ENCODE assay signal across 17 cellular contexts in genomic region chr19:2774083-2774679, GRCh38. TPM values are rescaled to one million over a fixed set of nuclear protein-coding genes. Genes with fewer than 3 reads are reported as not detected.
A peak's percentile ranks its signal among the peaks of the same experiment; 100 is the strongest.
DNase-seq lines count a peak whose midpoint lies in the region; ATAC-seq lines count a peak whose summit lies in the region.
"Had no signal": no experiment of that assay in that cellular context is flagged by ENCODE, and none has a peak within 500 bp of the region (broad histone marks: within the 10 kb centered on the region; RNA-seq: fewer than 3 reads in every experiment).

No MANE protein-coding gene starts in this region.

- peak overlapping the region; percentile 70 for H3K27ac Mint-ChIP-seq in T-helper 1 cell treated with Interleukin-12 subunit alpha and Interleukin-12 subunit beta and Interleukin-4 antibody, amounts not matched to agents 30 μg/mL and 1 μg/mL, for 36 hours
- peak overlapping the region; percentile 52 for H3K27ac Mint-ChIP-seq in activated CD8-positive, alpha-beta T cell treated with anti-CD3 and anti-CD28 coated beads, Interleukin-2, amount 10 ng/mL, durations not matched to agents 7 days and 5 days

- intact Hi-C loops in right cardiac atrium (cut with DNase I), result no loop called here

- peaks cover 16% of the 10 kb centered on the region for H3K4me1 ChIP-seq in right cardiac atrium (ENCODE audit: control insufficient read depth, insufficient read depth, low read length)
- H3K4me1 ChIP-seq in skeletal muscle tissue (ENCODE audit: control insufficient read depth in 3 of 3, insufficient read depth in 3 of 3, low read length in 3 of 3), result peaks cover 59 to 72% (median 65%) of the 10 kb centered on the region in 3 donors

- no peaks in the 10 kb centered on the region for H3K9me3 Mint-ChIP-seq in T-helper 1 cell treated with Interleukin-12 subunit alpha and Interleukin-12 subunit beta and Interleukin-4 antibody, amounts not matched to agents 30 μg/mL and 1 μg/mL, for 36 hours
- H3K9me3 Mint-ChIP-seq in activated CD8-positive, alpha-beta T cell treated with anti-CD3 and anti-CD28 coated beads, Interleukin-2, amount 10 ng/mL, durations not matched to agents 7 days and 5 days (ENCODE audit: insufficient read depth), result no peaks in the 10 kb centered on the region

- no peaks in the 10 kb centered on the region for H3K36me3 ChIP-seq in skeletal muscle tissue (ENCODE audit: control insufficient read depth in 3 of 3, insufficient read depth in 3 of 3, low read length in 3 of 3)
- H3K36me3 ChIP-seq: Peyer's patch had no signal

- POLR2A ChIA-PET in activated CD8-positive, alpha-beta T cell treated with anti-CD3 and anti-CD28 coated beads, Interleukin-2, amount 10 ng/mL, durations not matched to agents 7 days and 5 days (lab: Charles Lee), result no interaction called here

- H3K9me3 ChIP-seq in right cardiac atrium (ENCODE audit: control insufficient read depth, low read length) (no peaks in the 10 kb centered on the region), skeletal muscle tissue (ENCODE audit: control insufficient read depth in 3 of 3, low read length in 3 of 3) (no peaks in the 10 kb centered on the region)
- H3K9me3 ChIP-seq: Peyer's patch had no signal

- peaks cover 4% of the 10 kb centered on the region for H3K36me3 Mint-ChIP-seq in T-helper 1 cell treated with Interleukin-12 subunit alpha and Interleukin-12 subunit beta and Interleukin-4 antibody, amounts not matched to agents 30 μg/mL and 1 μg/mL, for 36 hours (ENCODE audit: low read depth)
- peaks cover 18% of the 10 kb centered on the region for H3K36me3 Mint-ChIP-seq in activated CD8-positive, alpha-beta T cell treated with anti-CD3 and anti-CD28 coated beads, Interleukin-2, amount 10 ng/mL, durations not matched to agents 7 days and 5 days (ENCODE audit: low read depth)

- no peak for DNase-seq in T-helper 1 cell
- DNase-seq in activated CD8-positive, alpha-beta T cell treated with anti-CD3 and anti-CD28 coated beads, Interleukin-2, amount 10 ng/mL, durations not matched to agents 7 days and 5 days, result no peak
- DNase-seq in right cardiac atrium, result peak in 1 of 3 donors; percentile 61
- DNase-seq in SW 1271 (lab: John Stamatoyannopoulos, UW), result no peak
- no peak for DNase-seq in NCI-H2171 treated with DMSO at 0.1 percent for 48 hours (lab: John Stamatoyannopoulos, UW)
- DNase-seq: COR-L47; effector CD8-positive, alpha-beta T cell; NCI-H1436; NCI-H510A; Peyer's patch; stimulated activated CD4-positive, alpha-beta T cell treated with anti-CD3 and anti-CD28 coated beads, Interleukin-1b, Interleukin-23, amount 100 ng/mL, for 48 hours; stimulated activated CD8-positive, alpha-beta memory T cell treated with anti-CD3 and anti-CD28 coated beads, Interleukin-4, amount 100 ng/mL, for 48 hours had no signal

- peak overlapping the region in 2 of 3 donors; percentile 45 to 50 for H3K9ac ChIP-seq in skeletal muscle tissue (ENCODE audit: low read depth in 1 of 3, low read length in 3 of 3)

- H3K27me3 ChIP-seq in right cardiac atrium (ENCODE audit: control insufficient read depth, insufficient read depth), result no peaks in the 10 kb centered on the region
- H3K27me3 ChIP-seq in skeletal muscle tissue (ENCODE audit: control insufficient read depth in 3 of 3, insufficient read depth in 3 of 3, low read length in 3 of 3), result no peaks in the 10 kb centered on the region
- H3K27me3 ChIP-seq: Peyer's patch had no signal

- no peak overlapping the region for H3K4me3 Mint-ChIP-seq in T-helper 1 cell treated with Interleukin-12 subunit alpha and Interleukin-12 subunit beta and Interleukin-4 antibody, amounts not matched to agents 30 μg/mL and 1 μg/mL, for 36 hours
- no peak overlapping the region for H3K4me3 Mint-ChIP-seq in activated CD8-positive, alpha-beta T cell treated with anti-CD3 and anti-CD28 coated beads, Interleukin-2, amount 10 ng/mL, durations not matched to agents 7 days and 5 days

- CTCF ChIA-PET in activated CD8-positive, alpha-beta T cell treated with anti-CD3 and anti-CD28 coated beads, Interleukin-2, amount 10 ng/mL, durations not matched to agents 7 days and 5 days (lab: Charles Lee), result no interaction called here

- H3K27me3 Mint-ChIP-seq in T-helper 1 cell treated with Interleukin-12 subunit alpha and Interleukin-12 subunit beta and Interleukin-4 antibody, amounts not matched to agents 30 μg/mL and 1 μg/mL, for 36 hours (ENCODE audit: low read depth), result no peaks in the 10 kb centered on the region
- no peaks in the 10 kb centered on the region for H3K27me3 Mint-ChIP-seq in activated CD8-positive, alpha-beta T cell treated with anti-CD3 and anti-CD28 coated beads, Interleukin-2, amount 10 ng/mL, durations not matched to agents 7 days and 5 days (ENCODE audit: low read depth)

- H3K27ac ChIP-seq in right cardiac atrium (ENCODE audit: low read length) (peak overlapping the region; percentile 26), skeletal muscle tissue (ENCODE audit: low read depth, low read length) (peak overlapping the region; percentile 86)
- H3K27ac ChIP-seq: 22Rv1 had no signal

- ATAC-seq in activated CD8-positive, alpha-beta T cell treated with anti-CD3 and anti-CD28 coated beads, Interleukin-2, amount 10 ng/mL, durations not matched to agents 7 days and 5 days, result no peak
- ATAC-seq in right cardiac atrium (peak in 1 of 2 donors; percentile 22), HG03460 (IDR thresholded peaks at IDR 0.05; ENCODE audit: unreplicated experiment) (no peak)

- H3K4me1 Mint-ChIP-seq in T-helper 1 cell treated with Interleukin-12 subunit alpha and Interleukin-12 subunit beta and Interleukin-4 antibody, amounts not matched to agents 30 μg/mL and 1 μg/mL, for 36 hours (ENCODE audit: low read depth), result peaks cover 17% of the 10 kb centered on the region
- peaks cover 35% of the 10 kb centered on the region for H3K4me1 Mint-ChIP-seq in activated CD8-positive, alpha-beta T cell treated with anti-CD3 and anti-CD28 coated beads, Interleukin-2, amount 10 ng/mL, durations not matched to agents 7 days and 5 days (ENCODE audit: low read depth)

- no peak overlapping the region for H3K4me3 ChIP-seq in right cardiac atrium (ENCODE audit: low read length)
- H3K4me3 ChIP-seq in skeletal muscle tissue (ENCODE audit: low read length in 3 of 3), result peak overlapping the region in 1 of 3 donors; percentile 41
- H3K4me3 ChIP-seq: Peyer's patch had no signal

- 75% methylated on average over 32 of the region's 32 CpGs for WGBS in right cardiac atrium

RNA-seq across cellular contexts. Expression of gene SGTA, which starts 8.9 kb away (rescaled TPM):
- 10 to 100 TPM; 51.0 to 51.1 TPM for total RNA-seq in activated CD8-positive, alpha-beta T cell treated with anti-CD3 and anti-CD28 coated beads, Interleukin-2, amount 10 ng/mL, durations not matched to agents 7 days and 5 days
- total RNA-seq in right cardiac atrium (10 to 100 TPM; 53.6 to 84.2 (median 64.6) TPM), skeletal muscle tissue (25.6 TPM)
- polyA plus RNA-seq in right cardiac atrium, result 86.5 TPM

RNA-seq across cellular contexts. Expression of gene THOP1, which starts 11.1 kb away (rescaled TPM):
- 100 to 1,000 TPM; 106 to 121 TPM for total RNA-seq in activated CD8-positive, alpha-beta T cell treated with anti-CD3 and anti-CD28 coated beads, Interleukin-2, amount 10 ng/mL, durations not matched to agents 7 days and 5 days
- total RNA-seq in right cardiac atrium (10 to 100 TPM; 41.4 to 69.4 (median 54.1) TPM), skeletal muscle tissue (34.4 TPM)
- polyA plus RNA-seq in right cardiac atrium, result 64.0 TPM

RNA-seq across cellular contexts. Expression of gene SLC39A3, which starts 34.4 kb away (rescaled TPM):
- 10 to 100 TPM; 28.1 to 38.2 TPM for total RNA-seq in activated CD8-positive, alpha-beta T cell treated with anti-CD3 and anti-CD28 coated beads, Interleukin-2, amount 10 ng/mL, durations not matched to agents 7 days and 5 days
- total RNA-seq in right cardiac atrium (10 to 100 TPM; 19.9 to 25.5 (median 23.4) TPM), skeletal muscle tissue (8.4 TPM)
- polyA plus RNA-seq in right cardiac atrium, result 29.3 TPM

RNA-seq across cellular contexts. Expression of gene ZNF554, which starts 45.5 kb away (rescaled TPM):
- 1 to 10 TPM; 2.1 to 2.5 TPM for total RNA-seq in activated CD8-positive, alpha-beta T cell treated with anti-CD3 and anti-CD28 coated beads, Interleukin-2, amount 10 ng/mL, durations not matched to agents 7 days and 5 days
- 1 to 10 TPM; 4.7 to 6.7 (median 6.3) TPM for total RNA-seq in right cardiac atrium
- 4.7 TPM for polyA plus RNA-seq in right cardiac atrium
- 8.4 TPM for total RNA-seq in skeletal muscle tissue

RNA-seq across cellular contexts. Expression of gene DIRAS1, which starts 53.0 kb away (rescaled TPM):
- total RNA-seq in activated CD8-positive, alpha-beta T cell treated with anti-CD3 and anti-CD28 coated beads, Interleukin-2, amount 10 ng/mL, durations not matched to agents 7 days and 5 days, result not detected
- 100 to 1,000 TPM; 160 to 176 (median 172) TPM for total RNA-seq in right cardiac atrium
- 155 TPM for polyA plus RNA-seq in right cardiac atrium
- total RNA-seq in skeletal muscle tissue, result 1.6 TPM
- total RNA-seq: T-helper 1 cell treated with Interleukin-12 subunit alpha and Interleukin-12 subunit beta and Interleukin-4 antibody, amounts not matched to agents 30 ng/mL and 1 ng/mL, for 36 hours had no signal
